ENCODE assay signal across 10 cellular contexts in genomic region chr22:50236731-50237409, GRCh38. TPM values are rescaled to one million over a fixed set of nuclear protein-coding genes. Genes with fewer than 3 reads are reported as not detected.
DNase-seq lines count a peak whose midpoint lies in the region; ATAC-seq and TF ChIP-seq lines count a peak whose summit lies in the region.
"Had no signal": no experiment of that assay in that cellular context is flagged by ENCODE, and none has a peak within 500 bp of the region (broad histone marks: within the 10 kb centered on the region; RNA-seq: fewer than 3 reads in every experiment).

No MANE protein-coding gene starts in this region.

- no peak overlapping the region for H3K4me3 Mint-ChIP-seq in naive thymus-derived CD4-positive, alpha-beta T cell

- ATAC-seq in left lobe of liver (peak; percentile 60), GM21737 (IDR thresholded peaks at IDR 0.05; ENCODE audit: unreplicated experiment) (no peak)
- ATAC-seq in naive thymus-derived CD4-positive, alpha-beta T cell = no peak

- intact Hi-C loops in stomach (cut with DNase I; ENCODE audit: low total_unique reads) (no loop called here), spleen (cut with DNase I; ENCODE audit: low total_unique reads) (no loop called here)
- intact Hi-C loops in naive thymus-derived CD4-positive, alpha-beta T cell (cut with micrococcal nuclease) = no loop called here

- no peak for TF ChIP-seq EP300 in stomach (IDR thresholded peaks at IDR 0.05)

- WGBS in stomach, 5 donors = 59 to 73% (median 66%) methylated on average over 11 of the region's 11 CpGs
- 69 to 80% (median 75%) methylated on average over 10 to 11 of the region's 11 CpGs for WGBS in spleen, 5 donors

- peaks cover 0 to 10% (median 0%) of the 10 kb centered on the region in 11 donors for H3K9me3 Mint-ChIP-seq in naive thymus-derived CD4-positive, alpha-beta T cell
- H3K9me3 Mint-ChIP-seq: activated T-helper 2 cell treated with anti-CD3 and anti-CD28 coated beads, Interferon-gamma antibody, Interleukin-2, Interleukin-4, amounts not matched to agents 10 μg/mL and 5 μg/mL and 100 μg/mL, durations not matched to agents 14 hours and 24 hours and 36 hours had no signal

- H3K9me3 ChIP-seq in stomach (no peaks in the 10 kb centered on the region), spleen (no peaks in the 10 kb centered on the region)
- H3K9me3 ChIP-seq in naive thymus-derived CD4-positive, alpha-beta T cell (ENCODE audit: control insufficient read depth in 2 of 3, low read length in 3 of 3) = no peaks in the 10 kb centered on the region

- DNase-seq in COLO829 (ENCODE audit: low spot score) = peak; percentile 48
- DNase-seq in H7 = peak; percentile 84
- DNase-seq in left lobe of liver (ENCODE audit: low spot score) = no peak
- DNase-seq in stomach = no peak
- DNase-seq in naive thymus-derived CD4-positive, alpha-beta T cell = no peak
- no peak for DNase-seq in spleen
- DNase-seq: NCI-H187 had no signal

- CTCF ChIA-PET in naive thymus-derived CD4-positive, alpha-beta T cell (lab: Charles Lee) = no interaction called here

- H3K27me3 ChIP-seq in H7 (ENCODE audit: control insufficient read depth, insufficient read depth, low read length) = no peaks in the 10 kb centered on the region
- H3K27me3 ChIP-seq in stomach = no peaks in the 10 kb centered on the region
- no peaks in the 10 kb centered on the region for H3K27me3 ChIP-seq in naive thymus-derived CD4-positive, alpha-beta T cell (ENCODE audit: control insufficient read depth in 2 of 2, insufficient read depth in 2 of 2, low read length in 2 of 2)
- H3K27me3 ChIP-seq in spleen (replicated peaks in 1 of 7) = no peaks in the 10 kb centered on the region

- peak; percentile 71 for TF ChIP-seq CTCF in VCaP (conservative IDR thresholded peaks at IDR 0.05)
- TF ChIP-seq CTCF in stomach (IDR thresholded peaks at IDR 0.05) = peak in 3 of 7 experiments; percentile 15 to 24 (median 18)
- TF ChIP-seq CTCF in spleen (IDR thresholded peaks at IDR 0.05 in 8 of 11, conservative IDR thresholded peaks at IDR 0.05 in 3 of 11) = peak in 5 of 11 experiments; percentile 12 to 44 (median 18)

- no peak overlapping the region for H3K27ac ChIP-seq in VCaP
- no peak overlapping the region for H3K27ac ChIP-seq in stomach
- no peak overlapping the region for H3K27ac ChIP-seq in naive thymus-derived CD4-positive, alpha-beta T cell (ENCODE audit: low read depth, low read length)
- no peak overlapping the region for H3K27ac ChIP-seq in spleen

- H3K4me1 Mint-ChIP-seq in naive thymus-derived CD4-positive, alpha-beta T cell = peaks cover 9 to 50% (median 35%) of the 10 kb centered on the region in 7 donors

- no peak for TF ChIP-seq POLR2A in stomach (IDR thresholded peaks at IDR 0.05)
- TF ChIP-seq POLR2A in spleen (IDR thresholded peaks at IDR 0.05) = no peak

- H3K36me3 ChIP-seq in H7 (replicated peaks; ENCODE audit: control insufficient read depth, insufficient read depth, low read length) (peaks cover 2% of the 10 kb centered on the region; the same call in 1 of the 2 replicates), stomach (peaks cover 21 to 73% (median 65%) of the 10 kb centered on the region in 4 donors), spleen (peaks cover 0 to 82% (median 39%) of the 10 kb centered on the region in 6 donors)
- H3K36me3 ChIP-seq in naive thymus-derived CD4-positive, alpha-beta T cell (ENCODE audit: control insufficient read depth in 2 of 3, insufficient read depth in 3 of 3, low read length in 3 of 3) = peaks cover 4 to 66% (median 5%) of the 10 kb centered on the region in 3 experiments

- H3K27ac Mint-ChIP-seq in naive thymus-derived CD4-positive, alpha-beta T cell = no peak overlapping the region
- H3K27ac Mint-ChIP-seq: activated T-helper 2 cell treated with anti-CD3 and anti-CD28 coated beads, Interferon-gamma antibody, Interleukin-2, Interleukin-4, amounts not matched to agents 10 μg/mL and 5 μg/mL and 100 μg/mL, durations not matched to agents 14 hours and 24 hours and 36 hours had no signal

- POLR2A ChIA-PET in naive thymus-derived CD4-positive, alpha-beta T cell (lab: Charles Lee) = no interaction called here

- H3K36me3 Mint-ChIP-seq in naive thymus-derived CD4-positive, alpha-beta T cell = peaks cover 0 to 20% (median 7%) of the 10 kb centered on the region in 5 donors

- no peaks in the 10 kb centered on the region for H3K27me3 Mint-ChIP-seq in naive thymus-derived CD4-positive, alpha-beta T cell

- no peak overlapping the region for H3K4me3 ChIP-seq in H7 (ENCODE audit: insufficient read depth, low read depth, low read length)
- H3K4me3 ChIP-seq in stomach = no peak overlapping the region
- no peak overlapping the region for H3K4me3 ChIP-seq in naive thymus-derived CD4-positive, alpha-beta T cell (ENCODE audit: low read length)
- H3K4me3 ChIP-seq in spleen = no peak overlapping the region

- H3K4me1 ChIP-seq in stomach = peaks cover 8 to 24% (median 18%) of the 10 kb centered on the region in 4 donors
- peaks cover 6 to 8% of the 10 kb centered on the region in 2 donors for H3K4me1 ChIP-seq in naive thymus-derived CD4-positive, alpha-beta T cell (ENCODE audit: control insufficient read depth in 2 of 2, insufficient read depth in 2 of 2, low read length in 2 of 2)
- H3K4me1 ChIP-seq in spleen = peaks cover 13 to 46% (median 17%) of the 10 kb centered on the region in 6 donors

RNA-seq across cellular contexts. Expression of gene TUBGCP6, which starts 8.0 kb away (rescaled TPM):
- total RNA-seq in H7 (2014; rRNA removed; shearing (Covaris generic)) = 24.0 and 31.6 TPM in 2 replicates
- total RNA-seq in left lobe of liver (21.3 TPM), stomach (100 to 1,000 TPM in 1 of 5 donors, 10 to 100 TPM in 4; 40.4 to 112 (median 91.5) TPM), spleen (10 to 100 TPM; 65.2 to 98.0 (median 69.4) TPM)
- polyA plus RNA-seq in stomach (10 to 100 TPM; 37.8 to 59.0 (median 38.8) TPM), spleen (10 to 100 TPM; 36.0 to 70.7 (median 69.2) TPM)
- total RNA-seq in naive thymus-derived CD4-positive, alpha-beta T cell = 100 to 1,000 TPM in 4 of 5 experiments, 10 to 100 TPM in 1; 67.8 to 146 (median 134) TPM
- 10 to 100 TPM; 15.2 to 28.4 TPM for polyA plus RNA-seq in naive thymus-derived CD4-positive, alpha-beta T cell

RNA-seq across cellular contexts. Expression of gene HDAC10, which starts 14.2 kb away (rescaled TPM):
- 15.7 and 22.4 TPM in 2 replicates for total RNA-seq in H7 (2014; rRNA removed; shearing (Covaris generic))
- total RNA-seq in left lobe of liver (33.3 TPM), stomach (100 to 1,000 TPM in 2 of 5 donors, 10 to 100 TPM in 3; 15.4 to 156 (median 74.1) TPM), spleen (100 to 1,000 TPM in 1 of 7 donors, 10 to 100 TPM in 6; 63.6 to 108 (median 70.2) TPM)
- polyA plus RNA-seq in stomach (10 to 100 TPM; 24.7 to 41.4 (median 36.2) TPM), spleen (10 to 100 TPM; 25.0 to 69.9 (median 44.7) TPM)
- 100 to 1,000 TPM in 3 of 5 experiments, 10 to 100 TPM in 2; 95.9 to 139 (median 105) TPM for total RNA-seq in naive thymus-derived CD4-positive, alpha-beta T cell
- 1 to 10 TPM; 7.1 to 9.8 TPM for polyA plus RNA-seq in naive thymus-derived CD4-positive, alpha-beta T cell

RNA-seq across cellular contexts. Expression of gene MAPK12, which starts 24.6 kb away (rescaled TPM):
- total RNA-seq in H7 (2014; rRNA removed; shearing (Covaris generic)) = 21.2 and 23.8 TPM in 2 replicates
- total RNA-seq in left lobe of liver (5.0 TPM), stomach (10 to 100 TPM in 2 of 5 donors, 1 to 10 TPM in 3; 5.2 to 49.6 (median 9.3) TPM), spleen (10 to 100 TPM in 2 of 7 donors, 1 to 10 TPM in 5; 3.9 to 11.6 (median 6.4) TPM)
- polyA plus RNA-seq in stomach (1 to 10 TPM; 4.7 to 9.3 (median 7.1) TPM), spleen (10 to 100 TPM in 1 of 3 donors, 1 to 10 TPM in 2; 6.9 to 11.0 (median 9.0) TPM)
- total RNA-seq in naive thymus-derived CD4-positive, alpha-beta T cell = 1 to 10 TPM; 1.7 to 6.2 (median 2.3) TPM
- polyA plus RNA-seq in naive thymus-derived CD4-positive, alpha-beta T cell = under 1 TPM in 1 of 2 donors, not detected in 1; 0.07 TPM

RNA-seq across cellular contexts. Expression of gene MAPK11, which starts 33.3 kb away (rescaled TPM):
- total RNA-seq in H7 (2014; rRNA removed; shearing (Covaris generic)) = 1.4 and 2.4 TPM in 2 replicates
- total RNA-seq in left lobe of liver (8.2 TPM), stomach (10 to 100 TPM in 1 of 5 donors, 1 to 10 TPM in 2, under 1 TPM in 1, not detected in 1; 0.29 to 10.1 (median 5.7) TPM), spleen (10 to 100 TPM in 3 of 7 donors, 1 to 10 TPM in 4; 5.2 to 20.7 (median 9.3) TPM)
- polyA plus RNA-seq in stomach (10 to 100 TPM in 2 of 3 donors, 1 to 10 TPM in 1; 8.5 to 13.6 (median 12.3) TPM), spleen (10 to 100 TPM; 10.7 to 25.3 (median 21.0) TPM)
- 10 to 100 TPM in 1 of 5 experiments, 1 to 10 TPM in 4; 1.3 to 22.9 (median 4.5) TPM for total RNA-seq in naive thymus-derived CD4-positive, alpha-beta T cell
- under 1 TPM; 0.13 to 0.19 TPM for polyA plus RNA-seq in naive thymus-derived CD4-positive, alpha-beta T cell

RNA-seq across cellular contexts. Expression of gene SELENOO, which starts 36.1 kb away (rescaled TPM):
- total RNA-seq in H7 (2014; rRNA removed; shearing (Covaris generic)) = 27.8 and 29.9 TPM in 2 replicates
- total RNA-seq in left lobe of liver (85.2 TPM), stomach (100 to 1,000 TPM in 1 of 5 donors, 10 to 100 TPM in 4; 10.1 to 185 (median 57.2) TPM), spleen (10 to 100 TPM; 25.4 to 31.7 (median 29.3) TPM)
- polyA plus RNA-seq in stomach (10 to 100 TPM; 30.9 to 37.5 (median 33.1) TPM), spleen (10 to 100 TPM; 26.2 to 70.8 (median 47.0) TPM)
- total RNA-seq in naive thymus-derived CD4-positive, alpha-beta T cell = 10 to 100 TPM; 26.7 to 36.6 (median 32.4) TPM
- 1 to 10 TPM; 3.4 to 5.9 TPM for polyA plus RNA-seq in naive thymus-derived CD4-positive, alpha-beta T cell

Comparison
In these comparisons a context has a peak if more than half of its experiments do, and no peak if none do; other contexts are left out.
1. DNase-seq: peak in COLO829 (single experiment) and H7 (single experiment); none in left lobe of liver (single experiment), stomach (single experiment), naive thymus-derived CD4-positive, alpha-beta T cell (0 of 9) and spleen (single experiment).